Comparison of ENCODE assay signal across 1 cellular context in the genomic region with DNA sequence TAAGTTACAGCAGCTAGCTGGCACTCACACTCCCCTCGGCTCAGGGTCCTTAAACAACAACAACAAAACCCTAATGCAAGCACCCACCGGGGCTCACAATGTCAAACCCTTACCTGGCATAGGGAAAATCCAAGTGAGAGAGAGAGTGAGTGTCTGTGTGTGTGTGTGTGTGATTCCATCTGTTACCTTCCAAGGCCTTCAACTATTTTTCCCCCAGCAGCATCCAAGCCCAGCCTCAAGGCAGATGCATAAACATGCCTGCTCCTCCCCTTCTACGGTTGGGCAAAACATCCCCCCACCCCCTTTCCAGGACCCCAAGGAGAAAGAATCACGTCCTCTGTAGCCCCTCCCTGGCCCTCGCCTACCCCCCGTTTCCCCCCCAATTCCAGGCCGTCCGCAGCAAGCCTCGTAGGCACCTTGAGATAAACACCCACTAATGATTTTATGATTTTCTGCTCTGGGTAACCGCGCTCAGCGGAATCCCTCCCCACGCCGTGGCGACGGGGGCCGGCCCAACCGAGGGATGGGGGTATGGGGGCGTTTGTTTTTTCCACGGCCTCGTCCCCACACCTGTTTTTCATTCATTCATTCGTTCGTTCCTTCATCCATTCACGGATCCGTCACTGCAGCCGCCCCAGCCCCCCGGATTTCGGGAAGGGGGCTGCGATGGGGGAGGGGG.
TF ChIP-seq lines count a peak whose summit lies in the region.

No MANE protein-coding gene starts in this region.

TF ChIP-seq in GM12878, 131 proteins besides CTCF, POLR2A, EP300 and RAD21:
- peak; percentile 79 for TF ChIP-seq ZNF24 (IDR thresholded peaks at IDR 0.05)
TF ChIP-seq in GM12878: peak in this region for 1; not testable (repeated sequence) for 130.
